In the genomic region with DNA sequence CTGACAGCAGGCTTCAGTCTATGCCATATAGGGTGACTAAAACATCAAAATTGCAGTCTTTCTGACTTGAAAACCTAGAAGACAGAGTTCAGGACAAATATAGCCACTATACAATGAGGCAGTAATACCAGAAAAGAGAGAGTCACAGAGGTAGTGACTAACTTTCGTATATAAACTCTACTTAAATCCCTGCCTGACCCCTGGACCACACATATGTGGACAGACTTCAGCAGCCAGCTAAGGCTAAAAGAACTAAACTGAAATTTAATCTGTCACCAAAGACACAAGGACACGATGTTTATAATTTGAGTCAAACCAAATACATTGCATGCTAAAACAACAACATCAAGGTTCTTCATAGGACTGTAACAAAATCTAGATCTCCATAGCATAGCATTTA, we compare ENCODE assay signal across 28 cellular contexts.
"Had no signal": no experiment of that assay in that cellular context is flagged by ENCODE, and none has a peak within 500 bp of the region (broad histone marks: within the 10 kb centered on the region; RNA-seq: fewer than 3 reads in every experiment).

No MANE protein-coding gene starts in this region.

- H3K9me3 ChIP-seq: gastrocnemius medialis, lower lobe of right lung, prostate gland, right atrium auricular region, sigmoid colon, spleen, testis, tibial artery, upper lobe of left lung had no signal

- H3K27ac ChIP-seq: dorsolateral prefrontal cortex, epithelial cell of prostate, gastrocnemius medialis, lower lobe of right lung, prostate gland, right atrium auricular region, sigmoid colon, skin epidermis, spleen, testis, tibial artery, upper lobe of left lung had no signal

- H3K27ac Mint-ChIP-seq: naive thymus-derived CD8-positive, alpha-beta T cell; nephron progenitor cell; stimulated activated memory B cell treated with anti-CD40 and anti-IgM and Interleukin-4, amounts not matched to agents 10 μg/mL and 1 μg/mL and 100 μg/mL, for 72 hours had no signal

- H3K4me3 ChIP-seq: dorsolateral prefrontal cortex, gastrocnemius medialis, lower lobe of right lung, prostate gland, right atrium auricular region, sigmoid colon, skin epidermis, spleen, testis, tibial artery, upper lobe of left lung had no signal

- H3K36me3 ChIP-seq: gastrocnemius medialis, lower lobe of right lung, prostate gland, right atrium auricular region, sigmoid colon, spleen, tibial artery, upper lobe of left lung had no signal

- H3K4me3 Mint-ChIP-seq: naive thymus-derived CD8-positive, alpha-beta T cell; nephron progenitor cell; stimulated activated memory B cell treated with anti-CD40 and anti-IgM and Interleukin-4, amounts not matched to agents 10 μg/mL and 1 μg/mL and 100 μg/mL, for 72 hours had no signal

- H3K27me3 ChIP-seq: dorsolateral prefrontal cortex, gastrocnemius medialis, right atrium auricular region, testis, tibial artery, upper lobe of left lung had no signal

- ATAC-seq: esophagus mucosa; left ventricle myocardium superior; lower lobe of right lung; naive thymus-derived CD8-positive, alpha-beta T cell; stimulated activated memory B cell treated with anti-CD40 and anti-IgM and Interleukin-4, amounts not matched to agents 10 μg/mL and 1 μg/mL and 100 μg/mL, for 72 hours; stimulated activated naive CD8-positive, alpha-beta T cell treated with anti-CD3 and anti-CD28 coated beads, Interleukin-15, Interleukin-2, amounts not matched to agents 100 U/mL and 50 U/mL, for 24 hours had no signal

- DNase-seq: cortex of kidney; dorsolateral prefrontal cortex; effector CD4-positive, alpha-beta T cell; foreskin fibroblast; gastrocnemius medialis; head of caudate nucleus; hippocampal formation; islet precursor cell; left ventricle myocardium superior; lower lobe of right lung; naive thymus-derived CD8-positive, alpha-beta T cell; nephron progenitor cell; nucleus accumbens; sigmoid colon; spleen; stimulated activated CD4-positive, alpha-beta T cell treated with anti-CD3 and anti-CD28 coated beads, Interleukin-4, amount 100 ng/mL, for 4 hours; stimulated activated naive CD8-positive, alpha-beta T cell treated with anti-CD3 and anti-CD28 coated beads, Interleukin-15, Interleukin-2, amounts not matched to agents 100 U/mL and 50 U/mL, for 24 hours; substantia nigra; testis; tibial artery; upper lobe of left lung had no signal

- FAIRE-seq: urothelium cell line had no signal

- H3K4me1 Mint-ChIP-seq: naive thymus-derived CD8-positive, alpha-beta T cell; nephron progenitor cell; stimulated activated memory B cell treated with anti-CD40 and anti-IgM and Interleukin-4, amounts not matched to agents 10 μg/mL and 1 μg/mL and 100 μg/mL, for 72 hours had no signal

- H3K36me3 Mint-ChIP-seq: stimulated activated memory B cell treated with anti-CD40 and anti-IgM and Interleukin-4, amounts not matched to agents 10 μg/mL and 1 μg/mL and 100 μg/mL, for 72 hours had no signal

- H3K4me1 ChIP-seq: gastrocnemius medialis, lower lobe of right lung, prostate gland, right atrium auricular region, sigmoid colon, spleen, testis, tibial artery, upper lobe of left lung had no signal
